Comparison of ENCODE assay signal across 21 cellular contexts in the genomic region with DNA sequence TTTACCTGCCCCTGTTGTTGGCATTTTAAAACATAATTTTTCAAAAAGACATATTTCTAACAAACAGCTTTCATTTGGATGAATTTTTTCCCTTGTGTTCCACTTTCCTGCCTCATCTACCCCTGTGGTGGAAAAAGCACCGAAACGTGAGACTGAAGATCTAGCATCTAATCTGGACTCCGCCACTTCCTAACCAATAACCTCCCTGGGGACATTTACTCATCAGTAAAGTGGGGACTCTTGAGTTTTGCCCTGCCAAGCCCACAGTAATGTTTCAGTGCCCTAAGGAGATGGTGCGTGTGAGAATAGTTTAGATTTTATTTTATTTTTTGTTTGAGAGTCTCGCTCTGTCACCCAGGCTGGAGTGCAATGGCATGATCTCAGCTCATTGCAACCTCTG.
"Had no signal": no experiment of that assay in that cellular context is flagged by ENCODE, and none has a peak within 500 bp of the region (broad histone marks: within the 10 kb centered on the region; RNA-seq: fewer than 3 reads in every experiment).

No MANE protein-coding gene starts in this region.

- H3K27ac ChIP-seq: ascending aorta, breast epithelium, left ventricle myocardium inferior, neural progenitor cell, ovary, right lobe of liver, testis, upper lobe of right lung had no signal

- H3K4me3 ChIP-seq: ascending aorta, breast epithelium, left ventricle myocardium inferior, neural progenitor cell, ovary, right lobe of liver, smooth muscle cell, testis, upper lobe of right lung had no signal

- H3K9me3 ChIP-seq: ascending aorta, breast epithelium, left ventricle myocardium inferior, ovary, right lobe of liver, testis, upper lobe of right lung had no signal

- H3K9ac ChIP-seq: neural progenitor cell had no signal

- DNase-seq: activated CD4-positive, alpha-beta T cell treated with anti-CD3 and anti-CD28 coated beads for 1 hour; activated CD4-positive, alpha-beta T cell treated with anti-CD3 and anti-CD28 coated beads, Interleukin-2, amount 50 U/mL, for 4 hours; activated naive CD4-positive, alpha-beta T cell treated with anti-CD3 and anti-CD28 coated beads, Interleukin-2, amount 10 ng/mL, durations not matched to agents 7 days and 5 days; activated T-cell treated with anti-CD3 and anti-CD28 coated beads for 4 hours; cerebellar nuclear complex; effector memory CD4-positive, alpha-beta T cell; foreskin fibroblast; hypothalamus; kidney; left ventricle myocardium inferior; naive B cell; ovary; right lobe of liver; stimulated activated CD4-positive, alpha-beta T cell treated with anti-CD3 and anti-CD28 coated beads, Interleukin-4, amount 100 ng/mL, for 4 hours; stimulated activated naive CD8-positive, alpha-beta T cell treated with anti-CD3 and anti-CD28 coated beads, Interleukin-15, amount 100 ng/mL, for 72 hours; testis; upper lobe of right lung had no signal

- ATAC-seq: right lobe of liver; stimulated activated naive CD8-positive, alpha-beta T cell treated with anti-CD3 and anti-CD28 coated beads, Interleukin-15, amount 100 ng/mL, for 72 hours; upper lobe of right lung had no signal

- H3K4me1 ChIP-seq: ascending aorta, breast epithelium, left ventricle myocardium inferior, neural progenitor cell, right lobe of liver, testis, upper lobe of right lung had no signal

- H3K27me3 ChIP-seq: ascending aorta, neural progenitor cell, ovary, right lobe of liver, testis, upper lobe of right lung had no signal

- H3K4me2 ChIP-seq: neural progenitor cell, smooth muscle cell had no signal

- H3K36me3 ChIP-seq: ascending aorta, breast epithelium, left ventricle myocardium inferior, neural progenitor cell, ovary, right lobe of liver, upper lobe of right lung had no signal
